11 cellular contexts compared by ENCODE assay signal in genomic region chr10:9301148-9301547, GRCh38.
DNase-seq lines count a peak whose midpoint lies in the region; ATAC-seq and TF ChIP-seq lines count a peak whose summit lies in the region.
"Had no signal": no experiment of that assay in that cellular context is flagged by ENCODE, and none has a peak within 500 bp of the region (broad histone marks: within the 10 kb centered on the region; RNA-seq: fewer than 3 reads in every experiment).

No MANE protein-coding gene starts in this region.

- H3K27ac ChIP-seq in Panc1 (ENCODE audit: low read length) (no peak overlapping the region), Karpas-422 (ENCODE audit: low read length) (no peak overlapping the region)
- H3K27ac ChIP-seq: SJSA1 had no signal

- H2AFZ ChIP-seq in Karpas-422 (ENCODE audit: low read length): no peak overlapping the region

- no peak overlapping the region for H3K9ac ChIP-seq in Karpas-422 (ENCODE audit: low read length)

- CTCF ChIA-PET in Panc1 (lab: Charles Lee): no interaction called here

- intact Hi-C loops in Panc1 (cut with micrococcal nuclease; ENCODE audit: unreplicated experiment): loop anchor here (2.0 to 5.0 kb wide), 3 partner anchors 50 to 1774 kb away; no protein-coding TSS in a partner anchor

- no peaks in the 10 kb centered on the region for H3K36me3 ChIP-seq in Panc1 (ENCODE audit: control insufficient read depth, insufficient read depth, low read length)
- no peaks in the 10 kb centered on the region for H3K36me3 ChIP-seq in Karpas-422 (ENCODE audit: insufficient read depth, low read length)
- H3K36me3 ChIP-seq: SJSA1 had no signal

- no peak overlapping the region for H3K4me2 ChIP-seq in Karpas-422 (ENCODE audit: low read depth, low read length, poor library complexity, severe bottlenecking)

- H3K4me1 ChIP-seq in Panc1 (ENCODE audit: control insufficient read depth, insufficient read depth, low read length) (no peaks in the 10 kb centered on the region), Karpas-422 (ENCODE audit: low read length) (no peaks in the 10 kb centered on the region)
- H3K4me1 ChIP-seq: SJSA1 had no signal

- POLR2A ChIA-PET in Panc1 (lab: Charles Lee): no interaction called here

- no TSS peak for BruUV-seq in Panc1 (replicated peaks; lab: Mats Ljungman, UMichigan)

- TF ChIP-seq CTCF in Panc1 (IDR thresholded peaks at IDR 0.05) (peak; percentile 18; the same call in 1 of the 2 replicates), epithelial cell of proximal tubule (conservative IDR thresholded peaks at IDR 0.05; ENCODE audit: low read depth, low read length) (peak; percentile 28)

- no peaks in the 10 kb centered on the region for H3K79me2 ChIP-seq in Karpas-422 (ENCODE audit: low read length)

- no peaks in the 10 kb centered on the region for H4K20me1 ChIP-seq in Karpas-422 (ENCODE audit: insufficient read depth, low read depth, low read length)

- ATAC-seq in Panc1 (no peak), GM21528 (IDR thresholded peaks at IDR 0.05; ENCODE audit: low FRiP score, unreplicated experiment) (no peak), GM21390 (IDR thresholded peaks at IDR 0.05; ENCODE audit: unreplicated experiment) (no peak)

- no peak overlapping the region for H3K4me3 ChIP-seq in Panc1 (ENCODE audit: low read depth in 2 of 2, low read length in 2 of 2)
- no peak overlapping the region for H3K4me3 ChIP-seq in epithelial cell of proximal tubule (ENCODE audit: low read depth, low read length)
- H3K4me3 ChIP-seq in Karpas-422 (ENCODE audit: low read length): no peak overlapping the region
- H3K4me3 ChIP-seq: SJSA1 had no signal

- H3K27me3 ChIP-seq in Panc1 (ENCODE audit: control insufficient read depth, insufficient read depth, low read length): no peaks in the 10 kb centered on the region
- no peaks in the 10 kb centered on the region for H3K27me3 ChIP-seq in Karpas-422 (ENCODE audit: low read length)

- H3K9me2 ChIP-seq in Karpas-422 (replicated peaks; ENCODE audit: insufficient read depth, low read length): no peaks in the 10 kb centered on the region

- H3K9me3 ChIP-seq in Panc1 (ENCODE audit: control insufficient read depth, insufficient read depth, low read depth, low read length) (no peaks in the 10 kb centered on the region), Karpas-422 (ENCODE audit: low read length) (no peaks in the 10 kb centered on the region)
- H3K9me3 ChIP-seq: SJSA1 had no signal

- DNase-seq in HCEC 1CT: peak; percentile 44
- DNase-seq in Panc1 (ENCODE audit: low read depth, low spot score): no peak
- no peak for DNase-seq in epithelial cell of proximal tubule (ENCODE audit: low read depth)
- DNase-seq in stromal cell of bone marrow (ENCODE audit: low read depth): peak; percentile 12
- DNase-seq in Karpas-422: no peak
- DNase-seq: activated CD4-positive, alpha-beta memory T cell treated with anti-CD3 and anti-CD28 coated beads, Interleukin-2, amount 10 ng/mL, durations not matched to agents 7 days and 5 days; NCI-H1092 treated with DMSO at 0.1 percent for 48 hours; stimulated activated CD4-positive, alpha-beta T cell treated with anti-CD3 and anti-CD28 coated beads, Interleukin-2, amount 100 ng/mL, for 48 hours had no signal

- in situ Hi-C loops in Panc1 (cut with HindIII; ENCODE audit: low pct_unique_long_range_greater_than_20kb, low sequenced_read_pairs): no loop called here

Comparison
In these comparisons a context has a peak if more than half of its experiments do, and no peak if none do; other contexts are left out.
1. DNase-seq: peak in HCEC 1CT (single experiment) and stromal cell of bone marrow (single experiment); none in Panc1 (single experiment), epithelial cell of proximal tubule (single experiment) and Karpas-422 (single experiment).